8 cellular contexts compared by ENCODE assay signal in the genomic region with DNA sequence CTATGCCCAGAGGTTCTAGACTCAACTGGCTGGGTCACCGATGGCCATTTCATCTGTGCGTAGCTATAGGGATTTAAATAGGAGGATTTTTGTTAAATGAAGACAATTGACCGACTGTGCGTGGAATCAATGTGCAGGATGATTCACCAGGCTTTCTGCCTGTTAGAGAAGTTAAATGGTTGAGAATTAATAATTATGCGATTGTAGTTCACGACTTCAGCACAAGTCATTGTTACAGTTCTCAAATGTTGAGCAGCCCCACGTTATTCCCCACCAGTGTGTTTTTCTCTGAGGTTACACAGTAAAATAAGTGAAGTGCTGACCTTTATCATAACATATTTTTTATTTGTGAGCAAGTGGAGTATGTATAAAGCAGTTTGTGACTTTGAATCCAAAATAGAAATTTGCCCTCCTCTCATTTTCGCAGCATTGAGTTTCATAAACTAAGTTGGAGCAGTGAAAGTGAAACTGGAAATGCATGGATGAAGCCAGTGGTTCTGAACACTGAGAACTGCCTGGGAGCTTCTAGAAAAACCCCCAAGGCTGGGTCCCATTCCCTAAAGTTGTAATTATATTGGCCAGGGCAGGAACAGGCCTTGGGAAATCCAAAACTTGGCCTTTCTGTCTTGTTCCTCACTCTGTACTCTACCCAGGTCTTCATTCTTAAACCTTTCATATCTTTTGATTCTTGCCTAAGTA.
DNase-seq lines count a peak whose midpoint lies in the region; ATAC-seq and TF ChIP-seq lines count a peak whose summit lies in the region.

No MANE protein-coding gene starts in this region.

- H3K9ac ChIP-seq in adipocyte (ENCODE audit: low read length): peak overlapping the region; percentile 15

- ATAC-seq in HG02610 (IDR thresholded peaks at IDR 0.05; ENCODE audit: unreplicated experiment) (peak; percentile 53), mucosa of descending colon (peak; percentile 45), HG02870 (IDR thresholded peaks at IDR 0.05; ENCODE audit: unreplicated experiment) (no peak)

- intact Hi-C loops in CD14-positive monocyte (cut with micrococcal nuclease): loop anchor here in 1 of 2 donors (10.0 kb wide), 1 partner anchor 105 kb away; a partner anchor contains a TSS
- intact Hi-C loops in mucosa of descending colon (cut with DNase I, micrococcal nuclease): no loop called here

- peak overlapping the region; percentile 68 to 86 for H3K4me3 Mint-ChIP-seq in CD14-positive monocyte
- H3K4me3 Mint-ChIP-seq in type B pancreatic cell: no peak overlapping the region

- no peaks in the 10 kb centered on the region for H3K27me3 ChIP-seq in adipocyte (replicated peaks; ENCODE audit: control insufficient read depth, insufficient read depth, low read length)

- H3K27ac Mint-ChIP-seq in CD14-positive monocyte (peak overlapping the region; percentile 15 to 85 (median 64)), type B pancreatic cell (no peak overlapping the region)

- H3K4me1 Mint-ChIP-seq in CD14-positive monocyte (peaks cover 34% of the 10 kb centered on the region), type B pancreatic cell (ENCODE audit: unreplicated experiment) (peaks cover 7% of the 10 kb centered on the region)

- H3K36me3 Mint-ChIP-seq in CD14-positive monocyte (peaks cover 2 to 5% of the 10 kb centered on the region in 2 donors), type B pancreatic cell (peaks cover 7% of the 10 kb centered on the region)

- H3K36me3 ChIP-seq in adipocyte (ENCODE audit: control insufficient read depth, insufficient read depth, low read length, severe bottlenecking) (no peaks in the 10 kb centered on the region), mucosa of descending colon (ENCODE audit: low read depth) (no peaks in the 10 kb centered on the region)

- TF ChIP-seq CTCF in CD14-positive monocyte (IDR thresholded peaks at IDR 0.05) (no peak), mucosa of descending colon (IDR thresholded peaks at IDR 0.05) (no peak), type B pancreatic cell (conservative IDR thresholded peaks at IDR 0.05) (no peak)

- H3K9me3 ChIP-seq in adipocyte (ENCODE audit: control insufficient read depth, low read length) (no peaks in the 10 kb centered on the region), mucosa of descending colon (no peaks in the 10 kb centered on the region)

- H3K9me3 Mint-ChIP-seq in CD14-positive monocyte (peaks cover 0 to 6% (median 0%) of the 10 kb centered on the region in 7 donors), type B pancreatic cell (peaks cover 4% of the 10 kb centered on the region)

- DNase-seq in CD14-positive monocyte (ENCODE audit: low spot score) (no peak), adipocyte (ENCODE audit: low read depth) (peak; percentile 34), mucosa of descending colon (no peak), GM19238 (ENCODE audit: insufficient read length, low spot score) (no peak), DMS53 treated with DMSO at 0.1 percent for 48 hours (lab: John Stamatoyannopoulos, UW; ENCODE audit: unreplicated experiment) (no peak), type B pancreatic cell (ENCODE audit: extremely low spot score, unreplicated experiment) (no peak)

- H3K4me3 ChIP-seq in adipocyte (ENCODE audit: low read length) (peak overlapping the region; percentile 61), mucosa of descending colon (no peak overlapping the region)

- no peaks in the 10 kb centered on the region for H3K27me3 Mint-ChIP-seq in CD14-positive monocyte (ENCODE audit: low read depth in 3 of 3)
- no peaks in the 10 kb centered on the region for H3K27me3 Mint-ChIP-seq in type B pancreatic cell

- H3K4me1 ChIP-seq in adipocyte (ENCODE audit: control insufficient read depth, insufficient read depth, low read length) (peaks cover 34% of the 10 kb centered on the region), mucosa of descending colon (ENCODE audit: low read depth) (peaks cover 4% of the 10 kb centered on the region)
